1 cellular context compared by ENCODE assay signal in genomic region chr5:102794677-102795331, GRCh38.
TF ChIP-seq lines count a peak whose summit lies in the region.

No MANE protein-coding gene starts in this region.

TF ChIP-seq in HepG2, 621 proteins besides CTCF, POLR2A, EP300 and RAD21:
- TF ChIP-seq SOX6 (IDR thresholded peaks at IDR 0.05), result no peak
- TF ChIP-seq SOX6 (CRISPR knock-in tag; IDR thresholded peaks at IDR 0.05), result peak; percentile 72
- peak; percentile 58; the same call in 1 of the 2 replicates for TF ChIP-seq SOX5 (CRISPR knock-in tag; IDR thresholded peaks at IDR 0.05; ENCODE audit: borderline replicate concordance)
- TF ChIP-seq EZH2 (conservative IDR thresholded peaks at IDR 0.05; ENCODE audit: low read depth, low read length), result no peak
- no peak for TF ChIP-seq FOXP1 (IDR thresholded peaks at IDR 0.05)
- TF ChIP-seq FOXP1 (CRISPR knock-in tag; IDR thresholded peaks at IDR 0.05), result peak; percentile 41; the same call in 1 of the 2 replicates
- 0 out of 2 replicates have a peak, but pooled peaks have one; percentile 28 for TF ChIP-seq FOXP4 (CRISPR knock-in tag; IDR thresholded peaks at IDR 0.05)
- peak; percentile 12; the same call in 1 of the 2 replicates for TF ChIP-seq FOXA3 (CRISPR knock-in tag; IDR thresholded peaks at IDR 0.05)
- TF ChIP-seq FOXO4 (CRISPR knock-in tag; conservative IDR thresholded peaks at IDR 0.05), result no peak
